10 cellular contexts compared by ENCODE assay signal in genomic region chr1:7069888-7070287, GRCh38.
DNase-seq lines count a peak whose midpoint lies in the region; ATAC-seq lines count a peak whose summit lies in the region.
"Had no signal": no experiment of that assay in that cellular context is flagged by ENCODE, and none has a peak within 500 bp of the region (broad histone marks: within the 10 kb centered on the region; RNA-seq: fewer than 3 reads in every experiment).

No MANE protein-coding gene starts in this region.

- H3K9me3 ChIP-seq in duodenal mucosa (ENCODE audit: control insufficient read depth in 1 of 2, low read length in 2 of 2): no peaks in the 10 kb centered on the region
- no peaks in the 10 kb centered on the region for H3K9me3 ChIP-seq in subcutaneous abdominal adipose tissue (ENCODE audit: control insufficient read depth in 5 of 5, low read length in 5 of 5)

- H3K27ac ChIP-seq in duodenal mucosa (ENCODE audit: low read depth, low read length) (no peak overlapping the region), subcutaneous abdominal adipose tissue (ENCODE audit: low read depth, low read length) (no peak overlapping the region)

- H3K4me1 ChIP-seq in duodenal mucosa (ENCODE audit: control insufficient read depth in 1 of 2, insufficient read depth in 2 of 2, low read length in 2 of 2): no peaks in the 10 kb centered on the region
- peaks cover 0 to 9% (median 7%) of the 10 kb centered on the region in 5 donors for H3K4me1 ChIP-seq in subcutaneous abdominal adipose tissue (ENCODE audit: control insufficient read depth in 5 of 5, insufficient read depth in 5 of 5, low read length in 5 of 5)

- H3K36me3 ChIP-seq in duodenal mucosa (ENCODE audit: control insufficient read depth in 1 of 2, insufficient read depth in 2 of 2, low read length in 2 of 2) (no peaks in the 10 kb centered on the region), subcutaneous abdominal adipose tissue (ENCODE audit: control insufficient read depth in 5 of 5, insufficient read depth in 5 of 5, low read length in 5 of 5) (no peaks in the 10 kb centered on the region)
- H3K36me3 ChIP-seq: WERI-Rb-1 had no signal

- ATAC-seq in GM18511 (IDR thresholded peaks at IDR 0.05; ENCODE audit: unreplicated experiment): no peak

- H3K4me3 ChIP-seq in duodenal mucosa (ENCODE audit: low read depth in 1 of 2, low read length in 2 of 2) (peak overlapping the region; percentile 56 to 59), subcutaneous abdominal adipose tissue (ENCODE audit: low read depth in 1 of 5, low read length in 5 of 5) (peak overlapping the region; percentile 34 to 74 (median 54))

- H3K27me3 ChIP-seq in duodenal mucosa (ENCODE audit: control insufficient read depth in 1 of 2, insufficient read depth in 2 of 2, low read length in 2 of 2): peaks cover 0 to 5% of the 10 kb centered on the region in 2 donors
- peaks cover 4 to 15% (median 7%) of the 10 kb centered on the region in 5 donors for H3K27me3 ChIP-seq in subcutaneous abdominal adipose tissue (ENCODE audit: control insufficient read depth in 5 of 5, insufficient read depth in 4 of 5, low read length in 5 of 5)

- H3K9ac ChIP-seq in duodenal mucosa (ENCODE audit: low read depth in 1 of 2, low read length in 2 of 2) (peak overlapping the region in 1 of 2 donors; percentile 4), subcutaneous abdominal adipose tissue (ENCODE audit: low read length in 5 of 5) (no peak overlapping the region)

- peak; percentile 16 for DNase-seq in HK-2 (ENCODE audit: unreplicated experiment)
- DNase-seq in left kidney (ENCODE audit: low read depth, low spot score): peak; percentile 84
- no peak for DNase-seq in NCI-H526 treated with DMSO at 0.1 percent for 48 hours (lab: John Stamatoyannopoulos, UW)
- DNase-seq in NCI-H1417 treated with DMSO at 0.1 percent for 48 hours (lab: John Stamatoyannopoulos, UW): no peak
- no peak for DNase-seq in DMS79 treated with DMSO at 0.1 percent for 48 hours (lab: John Stamatoyannopoulos, UW)
- DNase-seq: cortex of kidney had no signal

Comparison
In these comparisons a context has a peak if more than half of its experiments do, and no peak if none do; other contexts are left out.
1. DNase-seq: peak in HK-2 (single experiment) and left kidney (single experiment); none in NCI-H526 treated with DMSO at 0.1 percent for 48 hours (single experiment), NCI-H1417 treated with DMSO at 0.1 percent for 48 hours (single experiment) and DMS79 treated with DMSO at 0.1 percent for 48 hours (single experiment).